10 cellular contexts compared by ENCODE assay signal in the genomic region with DNA sequence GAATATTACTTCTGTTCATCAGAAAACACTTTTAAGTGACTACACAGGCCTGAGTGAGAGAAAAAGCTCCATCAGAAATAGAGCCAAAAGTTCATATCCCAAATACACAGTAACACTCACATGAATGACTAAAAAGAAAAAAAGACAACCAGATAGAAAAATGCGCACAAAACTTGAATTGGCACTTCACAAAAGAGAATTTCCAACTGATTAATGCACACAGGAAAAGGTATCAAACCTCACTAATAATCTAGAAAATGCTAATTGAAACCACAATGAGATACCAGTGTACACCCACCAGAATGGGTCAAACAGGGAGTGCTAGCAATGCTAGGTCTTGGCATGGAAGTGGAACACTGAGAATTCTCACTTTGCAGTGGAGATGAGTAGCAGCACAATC.
"Had no signal": no experiment of that assay in that cellular context is flagged by ENCODE, and none has a peak within 500 bp of the region (broad histone marks: within the 10 kb centered on the region; RNA-seq: fewer than 3 reads in every experiment).

No MANE protein-coding gene starts in this region.

- H3K9me3 ChIP-seq: HAP-1 had no signal

- H3K27ac Mint-ChIP-seq: HFFc6 had no signal

- H3K4me1 ChIP-seq: HAP-1 had no signal

- FAIRE-seq: H1, H54 had no signal

- H3K4me1 Mint-ChIP-seq: GM23338, H9 had no signal

- H3K4me3 Mint-ChIP-seq: GM23338, H9, HFFc6 had no signal

- DNase-seq: GM23248, GOT3, H7, H9, HCEC 1CT, HFFc6 had no signal

- H3K4me3 ChIP-seq: GM23248, GM23338, HAP-1 had no signal

- H3K27ac ChIP-seq: GM23248 had no signal
